9 cellular contexts compared by ENCODE assay signal in the genomic region with DNA sequence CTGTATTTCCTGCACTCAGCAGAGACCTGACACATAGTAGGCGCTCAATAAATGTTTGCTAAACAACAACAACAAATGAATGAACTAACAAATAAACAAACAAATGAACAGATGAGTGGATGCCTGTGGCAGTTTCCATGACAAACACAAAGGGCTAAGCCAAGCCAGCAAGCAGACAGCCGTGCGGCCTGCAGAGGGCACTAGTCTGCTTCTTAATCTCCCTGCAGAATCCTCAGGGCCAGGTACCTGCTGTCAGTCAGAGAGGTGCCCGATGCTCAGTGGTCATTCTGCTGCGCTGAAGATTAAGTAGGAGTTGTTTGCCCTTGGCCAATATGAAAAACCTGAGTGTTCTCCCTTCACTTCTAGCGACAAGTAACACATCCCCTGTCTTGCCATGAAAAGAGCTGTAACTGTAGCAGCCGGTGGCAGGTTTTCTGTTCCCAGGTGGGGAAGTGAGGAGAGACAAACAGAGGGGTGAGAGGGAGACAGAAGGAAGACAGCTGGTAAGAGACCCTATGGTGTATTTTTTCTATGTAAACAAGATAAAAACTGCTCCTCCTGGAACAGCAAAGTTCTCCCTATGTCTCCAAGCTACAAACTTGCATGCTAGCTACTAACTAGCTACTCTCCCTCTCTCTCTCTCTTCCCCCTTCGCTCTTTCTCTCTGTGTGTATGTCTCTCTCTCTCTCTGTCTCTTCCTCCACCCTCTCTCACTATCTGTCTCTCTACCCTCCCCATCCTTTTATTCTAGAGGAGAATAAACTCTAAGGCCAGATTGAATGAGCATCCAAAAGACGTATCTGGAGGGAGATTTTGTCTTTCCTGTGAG. TPM values are rescaled to one million over a fixed set of nuclear protein-coding genes. Genes with fewer than 3 reads are reported as not detected.
DNase-seq lines count a peak whose midpoint lies in the region; ATAC-seq and TF ChIP-seq lines count a peak whose summit lies in the region.
"Had no signal": no experiment of that assay in that cellular context is flagged by ENCODE, and none has a peak within 500 bp of the region (broad histone marks: within the 10 kb centered on the region; RNA-seq: fewer than 3 reads in every experiment).

TSS of gene MC3R (plus strand) at position 779 of the 829 bp plus-strand sequence. CDS start 112 bp downstream, outside the sequence.

- peaks cover 0 to 9% (median 3%) of the 10 kb centered on the region in 3 donors for H3K27me3 ChIP-seq in psoas muscle (ENCODE audit: insufficient read depth in 3 of 3, low read length in 2 of 3)

- WGBS in psoas muscle, 3 donors = 22 to 25% (median 22%) methylated on average over 9 of the region's 9 CpGs

- intact Hi-C loops in psoas muscle (cut with DNase I) = loop anchor here in 1 of 2 donors (10.0 kb wide), 1 partner anchor 1563 kb away; no protein-coding TSS in a partner anchor

- TF ChIP-seq CTCF in GM10266 (IDR thresholded peaks at IDR 0.05; ENCODE audit: control insufficient read depth, insufficient read depth, low read depth, missing control alignments) (peak; percentile 82), fibroblast of villous mesenchyme (IDR thresholded peaks at IDR 0.05; ENCODE audit: insufficient read depth, low read depth, low read length) (peak; percentile 60), psoas muscle (IDR thresholded peaks at IDR 0.05) (peak; percentile 37)

- no peaks in the 10 kb centered on the region for H3K4me1 ChIP-seq in psoas muscle

- no peak within 1 kb of the TSS for H3K4me3 ChIP-seq in fibroblast of villous mesenchyme (ENCODE audit: low read depth, low read length)
- H3K4me3 ChIP-seq in psoas muscle = no peak within 1 kb of the TSS

- DNase-seq in A172 (ENCODE audit: low spot score) (peak; percentile 16), GM10266 (ENCODE audit: extremely low spot score) (peak; percentile 48), NCI-H774 (lab: John Stamatoyannopoulos, UW) (peak; percentile 11), activated T-cell treated with anti-CD3 and anti-CD28 coated beads for 48 hours (ENCODE audit: low read depth) (peak; percentile 25), fibroblast of villous mesenchyme (ENCODE audit: low read depth) (peak; percentile 34), psoas muscle (no peak)

- H3K9me3 ChIP-seq in psoas muscle = no peaks in the 10 kb centered on the region

- no peaks in the 10 kb centered on the region for H3K36me3 ChIP-seq in psoas muscle (ENCODE audit: insufficient read depth in 1 of 2, low read depth in 1 of 2)

- H3K27ac ChIP-seq in psoas muscle = no peak within 1 kb of the TSS

- ATAC-seq in HG03139 (IDR thresholded peaks at IDR 0.05; ENCODE audit: unreplicated experiment) (peak; percentile 62), psoas muscle (no peak), HG03108 (IDR thresholded peaks at IDR 0.05; ENCODE audit: unreplicated experiment) (no peak)

RNA-seq across cellular contexts. Expression of gene MC3R, which starts in this region (rescaled TPM):
- not detected in 2 replicates for total RNA-seq in A172 (2014; rRNA removed; shearing (Covaris generic))
- total RNA-seq in fibroblast of villous mesenchyme (not detected in 2 replicates), psoas muscle (not detected)
- polyA plus RNA-seq in psoas muscle = not detected
- polyA plus RNA-seq: esophagus had no signal

Comparison
In these comparisons a context has a peak if more than half of its experiments do, and no peak if none do; other contexts are left out.
1. Peak in DNase-seq in A172; RNA of the gene not detected or under 1 TPM.
2. Peak in DNase-seq in fibroblast of villous mesenchyme; RNA of the gene not detected or under 1 TPM.
3. DNase-seq: peak in GM10266 (single experiment), NCI-H774 (single experiment) and activated T-cell treated with anti-CD3 and anti-CD28 coated beads for 48 hours (single experiment); none in psoas muscle (0 of 2).
4. Peak in every context shown above with its lines, with median percentiles within 50 percentile points of each other: CTCF ChIP-seq.